In the genomic region with DNA sequence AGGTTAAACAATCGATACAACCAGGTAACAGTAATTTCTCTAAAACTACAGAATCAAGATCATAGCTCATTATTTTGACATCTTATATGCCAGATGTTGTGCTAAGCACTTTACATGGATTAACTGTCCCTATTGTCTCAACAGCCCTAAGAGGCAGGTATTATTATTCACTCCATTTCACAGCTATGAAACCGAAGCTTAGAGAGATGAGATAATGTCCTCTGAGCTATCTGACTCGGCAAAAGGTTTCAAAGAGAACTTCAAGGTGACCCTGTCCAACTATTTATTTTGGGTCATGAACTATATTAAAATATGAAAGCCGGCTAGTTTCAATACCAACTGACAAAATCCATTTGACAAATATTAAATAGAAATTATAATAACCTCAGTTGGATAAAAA, we compare ENCODE assay signal across 1 cellular context.
TF ChIP-seq lines count a peak whose summit lies in the region.

No MANE protein-coding gene starts in this region.

TF ChIP-seq in HepG2, 621 proteins besides CTCF, POLR2A, EP300 and RAD21:
- TF ChIP-seq, protein P1, sequence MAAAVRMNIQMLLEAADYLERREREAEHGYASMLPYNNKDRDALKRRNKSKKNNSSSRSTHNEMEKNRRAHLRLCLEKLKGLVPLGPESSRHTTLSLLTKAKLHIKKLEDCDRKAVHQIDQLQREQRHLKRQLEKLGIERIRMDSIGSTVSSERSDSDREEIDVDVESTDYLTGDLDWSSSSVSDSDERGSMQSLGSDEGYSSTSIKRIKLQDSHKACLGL (CRISPR knock-in tag; IDR thresholded peaks at IDR 0.05) = no peak
- TF ChIP-seq, protein P2, sequence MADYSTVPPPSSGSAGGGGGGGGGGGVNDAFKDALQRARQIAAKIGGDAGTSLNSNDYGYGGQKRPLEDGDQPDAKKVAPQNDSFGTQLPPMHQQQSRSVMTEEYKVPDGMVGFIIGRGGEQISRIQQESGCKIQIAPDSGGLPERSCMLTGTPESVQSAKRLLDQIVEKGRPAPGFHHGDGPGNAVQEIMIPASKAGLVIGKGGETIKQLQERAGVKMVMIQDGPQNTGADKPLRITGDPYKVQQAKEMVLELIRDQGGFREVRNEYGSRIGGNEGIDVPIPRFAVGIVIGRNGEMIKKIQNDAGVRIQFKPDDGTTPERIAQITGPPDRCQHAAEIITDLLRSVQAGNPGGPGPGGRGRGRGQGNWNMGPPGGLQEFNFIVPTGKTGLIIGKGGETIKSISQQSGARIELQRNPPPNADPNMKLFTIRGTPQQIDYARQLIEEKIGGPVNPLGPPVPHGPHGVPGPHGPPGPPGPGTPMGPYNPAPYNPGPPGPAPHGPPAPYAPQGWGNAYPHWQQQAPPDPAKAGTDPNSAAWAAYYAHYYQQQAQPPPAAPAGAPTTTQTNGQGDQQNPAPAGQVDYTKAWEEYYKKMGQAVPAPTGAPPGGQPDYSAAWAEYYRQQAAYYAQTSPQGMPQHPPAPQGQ (CRISPR knock-in tag; IDR thresholded peaks at IDR 0.05; ENCODE audit: borderline replicate concordance) = no peak
- TF ChIP-seq, protein P3, sequence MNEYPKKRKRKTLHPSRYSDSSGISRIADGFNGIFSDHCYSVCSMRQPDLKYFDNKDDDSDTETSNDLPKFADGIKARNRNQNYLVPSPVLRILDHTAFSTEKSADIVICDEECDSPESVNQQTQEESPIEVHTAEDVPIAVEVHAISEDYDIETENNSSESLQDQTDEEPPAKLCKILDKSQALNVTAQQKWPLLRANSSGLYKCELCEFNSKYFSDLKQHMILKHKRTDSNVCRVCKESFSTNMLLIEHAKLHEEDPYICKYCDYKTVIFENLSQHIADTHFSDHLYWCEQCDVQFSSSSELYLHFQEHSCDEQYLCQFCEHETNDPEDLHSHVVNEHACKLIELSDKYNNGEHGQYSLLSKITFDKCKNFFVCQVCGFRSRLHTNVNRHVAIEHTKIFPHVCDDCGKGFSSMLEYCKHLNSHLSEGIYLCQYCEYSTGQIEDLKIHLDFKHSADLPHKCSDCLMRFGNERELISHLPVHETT (CRISPR knock-in tag; conservative IDR thresholded peaks at IDR 0.05) = no peak
- no peak for TF ChIP-seq ZFP90 (CRISPR knock-in tag; IDR thresholded peaks at IDR 0.05; ENCODE audit: borderline replicate concordance)
- TF ChIP-seq REPIN1 (CRISPR knock-in tag; IDR thresholded peaks at IDR 0.05; ENCODE audit: borderline replicate concordance, low read depth) = no peak
- no peak for TF ChIP-seq RELA (CRISPR knock-in tag; IDR thresholded peaks at IDR 0.05)
- no peak for TF ChIP-seq TEAD3 (CRISPR knock-in tag; optimal IDR thresholded peaks at IDR 0.05; ENCODE audit: borderline replicate concordance)
- TF ChIP-seq ZNF773 (CRISPR knock-in tag; IDR thresholded peaks at IDR 0.05; ENCODE audit: borderline replicate concordance) = no peak
